Comparison of ENCODE assay signal across 30 cellular contexts in genomic region chr5:140020601-140021177, GRCh38. TPM values are rescaled to one million over a fixed set of nuclear protein-coding genes. Genes with fewer than 3 reads are reported as not detected.
DNase-seq lines count a peak whose midpoint lies in the region; ATAC-seq, FAIRE-seq and TF ChIP-seq lines count a peak whose summit lies in the region.
"Had no signal": no experiment of that assay in that cellular context is flagged by ENCODE, and none has a peak within 500 bp of the region (broad histone marks: within the 10 kb centered on the region; RNA-seq: fewer than 3 reads in every experiment).

No MANE protein-coding gene starts in this region.

- H3K27me3 ChIP-seq in ovary, result no peaks in the 10 kb centered on the region
- peaks cover 15% of the 10 kb centered on the region for H3K27me3 ChIP-seq in transverse colon
- peaks cover 0 to 2% of the 10 kb centered on the region in 2 donors for H3K27me3 ChIP-seq in small intestine (ENCODE audit: control insufficient read depth in 2 of 2, insufficient read depth in 2 of 2, low read length in 2 of 2)
- H3K27me3 ChIP-seq in osteoblast (ENCODE audit: insufficient read depth, low read length), result peaks cover 76% of the 10 kb centered on the region
- H3K27me3 ChIP-seq: colonic mucosa, uterus had no signal

- H3K4me2 ChIP-seq in osteoblast (ENCODE audit: insufficient read depth, low read length), result no peak overlapping the region

- H3K4me1 ChIP-seq in ovary (ENCODE audit: insufficient read depth), result peaks cover 24% of the 10 kb centered on the region
- H3K4me1 ChIP-seq in transverse colon, result peaks cover 0 to 11% (median 3%) of the 10 kb centered on the region in 4 donors
- H3K4me1 ChIP-seq in small intestine (ENCODE audit: control insufficient read depth in 2 of 2, insufficient read depth in 1 of 2, low read depth in 1 of 2, low read length in 1 of 2), result no peaks in the 10 kb centered on the region
- peaks cover 4% of the 10 kb centered on the region for H3K4me1 ChIP-seq in osteoblast (ENCODE audit: insufficient read depth, low read length)
- H3K4me1 ChIP-seq: colonic mucosa, foreskin keratinocyte, suprapubic skin, uterus had no signal

- H4K20me1 ChIP-seq in osteoblast (ENCODE audit: insufficient read depth, low read length), result no peaks in the 10 kb centered on the region

- DNase-seq in NCI-H82 (lab: John Stamatoyannopoulos, UW) (peak; percentile 13), NCI-H82 treated with DMSO at 0.1 percent for 48 hours (lab: John Stamatoyannopoulos, UW; ENCODE audit: unreplicated experiment) (no peak), fibroblast of gingiva (ENCODE audit: low read depth) (peak; percentile 51), ovary (peak in 3 of 5 donors; percentile 29 to 51 (median 43)), transverse colon (no peak), small intestine (no peak), osteoblast (ENCODE audit: insufficient read length, low spot score, missing footprints) (no peak)
- DNase-seq: activated CD4-positive, alpha-beta T cell treated with anti-CD3 and anti-CD28 coated beads, Interleukin-2, amount 50 U/mL, for 4 hours; activated CD4-positive, CD25-positive, alpha-beta regulatory T cell; activated naive CD4-positive, alpha-beta T cell treated with Interleukin-2 at 50 U/mL for 16 hours; CD4-positive, alpha-beta T cell; colonic mucosa; DMS 273 treated with DMSO at 0.1 percent for 48 hours; effector CD8-positive, alpha-beta T cell; EL; foreskin keratinocyte; H9; KBM-7; MM.1S; naive B cell; NCI-H446; NCI-H774; RPMI8226; stimulated activated naive B cell treated with anti-CD40 and anti-IgM and Interleukin-4, amounts not matched to agents 10 μg/mL and 1 μg/mL and 100 μg/mL, for 72 hours; T-helper 1 cell; uterus had no signal

- ATAC-seq in HG03460 (IDR thresholded peaks at IDR 0.05; ENCODE audit: unreplicated experiment), result no peak
- ATAC-seq: foreskin keratinocyte; stimulated activated naive B cell treated with anti-CD40 and anti-IgM and Interleukin-4, amounts not matched to agents 10 μg/mL and 1 μg/mL and 100 μg/mL, for 72 hours had no signal

- TF ChIP-seq CTCF in ovary (IDR thresholded peaks at IDR 0.05) (no peak), transverse colon (IDR thresholded peaks at IDR 0.05) (no peak), osteoblast (IDR thresholded peaks at IDR 0.05; ENCODE audit: extremely low read depth, low read depth, low read length) (no peak)

- no peaks in the 10 kb centered on the region for H3K9me3 ChIP-seq in ovary
- no peaks in the 10 kb centered on the region for H3K9me3 ChIP-seq in transverse colon
- H3K9me3 ChIP-seq in small intestine (ENCODE audit: control insufficient read depth, low read depth), result no peaks in the 10 kb centered on the region
- H3K9me3 ChIP-seq in osteoblast (ENCODE audit: low read depth, low read length), result no peaks in the 10 kb centered on the region
- H3K9me3 ChIP-seq: colonic mucosa, suprapubic skin, uterus had no signal

- 10 to 15% (median 10%) methylated on average over 4 of the region's 4 CpGs for WGBS in ovary, 3 donors
- WGBS in transverse colon (ENCODE audit: low coverage in 1 of 2), 2 donors, result 62 to 66% methylated on average over 4 of the region's 4 CpGs
- WGBS in small intestine, 3 donors, result 64 to 78% (median 71%) methylated on average over 4 of the region's 4 CpGs

- no peak overlapping the region for H2AFZ ChIP-seq in osteoblast (ENCODE audit: low read length)

- H3K36me3 ChIP-seq in ovary, result no peaks in the 10 kb centered on the region
- no peaks in the 10 kb centered on the region for H3K36me3 ChIP-seq in transverse colon
- no peaks in the 10 kb centered on the region for H3K36me3 ChIP-seq in small intestine (ENCODE audit: control insufficient read depth in 2 of 2, insufficient read depth in 2 of 2, low read length in 2 of 2)
- H3K36me3 ChIP-seq in osteoblast (ENCODE audit: insufficient read depth, low read length), result no peaks in the 10 kb centered on the region
- H3K36me3 ChIP-seq: colonic mucosa, suprapubic skin, uterus had no signal

- H3K4me3 ChIP-seq in ovary (no peak overlapping the region), transverse colon (no peak overlapping the region), small intestine (ENCODE audit: low read depth in 1 of 2, low read length in 2 of 2) (no peak overlapping the region), osteoblast (ENCODE audit: insufficient read depth, low read length) (no peak overlapping the region)
- H3K4me3 ChIP-seq: colonic mucosa, suprapubic skin, uterus had no signal

- TF ChIP-seq EP300 in ovary (IDR thresholded peaks at IDR 0.05) (no peak), transverse colon (IDR thresholded peaks at IDR 0.05; ENCODE audit: low read depth) (no peak)

- TF ChIP-seq POLR2A in ovary (IDR thresholded peaks at IDR 0.05) (no peak), transverse colon (IDR thresholded peaks at IDR 0.05) (no peak)

- in situ Hi-C loops in transverse colon (cut with MboI; ENCODE audit: low pct_ligation_motif_present in 1 of 4, low pct_unique_long_range_greater_than_20kb in 1 of 4, low sequenced_read_pairs in 3 of 4), result no loop called here

- no peaks in the 10 kb centered on the region for H3K79me2 ChIP-seq in osteoblast (ENCODE audit: insufficient read depth, low read length)

- intact Hi-C loops in ovary (cut with DNase I), result no loop called here
- intact Hi-C loops in transverse colon (cut with DNase I; ENCODE audit: low total_unique reads), result no loop called here

- peak overlapping the region in 1 of 2 donors; percentile 76 for H3K27ac ChIP-seq in ovary
- peak overlapping the region in 3 of 4 donors; percentile 54 to 75 (median 58) for H3K27ac ChIP-seq in transverse colon
- H3K27ac ChIP-seq in small intestine (ENCODE audit: low read depth in 1 of 2, low read length in 1 of 2), result no peak overlapping the region
- no peak overlapping the region for H3K27ac ChIP-seq in osteoblast (ENCODE audit: low read depth, low read length)
- H3K27ac ChIP-seq: 22Rv1, colonic mucosa, epithelial cell of prostate, foreskin keratinocyte, suprapubic skin, uterus had no signal

- no peak for FAIRE-seq in small intestine (lab: Jason Lieb, UNC)

RNA-seq across cellular contexts. Expression of gene NRG2, which starts 22.4 kb away (rescaled TPM):
- total RNA-seq in ovary (10 to 100 TPM in 5 of 7 donors, 1 to 10 TPM in 2; 6.4 to 32.6 (median 25.5) TPM), transverse colon (10 to 100 TPM in 1 of 4 donors, under 1 TPM in 2, not detected in 1; 0.68 to 12.3 (median 0.95) TPM), osteoblast (0.72 and 0.88 TPM in 2 replicates)
- polyA plus RNA-seq in ovary (10 to 100 TPM in 1 of 2 donors, 1 to 10 TPM in 1; 2.6 to 10.1 TPM), small intestine (under 1 TPM in 1 of 3 donors, not detected in 2; 0.55 TPM)
- total RNA-seq: H9 had no signal

Comparison
In these comparisons a context has a peak if more than half of its experiments do, and no peak if none do; other contexts are left out.
1. DNase-seq: peak in NCI-H82 (single experiment), fibroblast of gingiva (single experiment) and ovary (3 of 5); none in NCI-H82 treated with DMSO at 0.1 percent for 48 hours (single experiment), transverse colon (single experiment), small intestine (single experiment) and osteoblast (single experiment).
2. H3K27ac ChIP-seq: peak in transverse colon (3 of 4); none in small intestine (0 of 2) and osteoblast (single experiment).